In the genomic region with DNA sequence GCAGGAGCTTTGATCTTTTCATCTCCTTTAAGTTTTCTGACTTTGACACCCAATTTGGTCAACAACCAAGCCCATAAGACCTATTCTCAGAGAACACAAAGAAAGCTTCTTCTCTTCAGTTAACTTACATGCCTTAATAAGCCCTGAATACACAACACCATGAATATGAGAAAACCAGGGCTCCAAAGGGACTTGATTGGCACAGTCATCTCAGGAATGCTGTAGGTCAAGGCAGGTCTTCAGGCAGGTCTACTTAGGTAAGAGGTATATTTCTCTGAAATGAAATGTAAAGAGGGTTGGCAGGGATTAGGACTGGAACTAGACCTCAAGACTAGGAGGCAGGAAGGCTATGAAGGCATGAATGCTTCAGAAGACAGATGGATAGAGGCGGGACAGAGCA, we compare ENCODE assay signal across 1 cellular context.
TF ChIP-seq lines count a peak whose summit lies in the region.

No MANE protein-coding gene starts in this region.

TF ChIP-seq in GM23338, 12 proteins besides CTCF, POLR2A, EP300 and RAD21 (continued from another document):
- TF ChIP-seq, protein P1, sequence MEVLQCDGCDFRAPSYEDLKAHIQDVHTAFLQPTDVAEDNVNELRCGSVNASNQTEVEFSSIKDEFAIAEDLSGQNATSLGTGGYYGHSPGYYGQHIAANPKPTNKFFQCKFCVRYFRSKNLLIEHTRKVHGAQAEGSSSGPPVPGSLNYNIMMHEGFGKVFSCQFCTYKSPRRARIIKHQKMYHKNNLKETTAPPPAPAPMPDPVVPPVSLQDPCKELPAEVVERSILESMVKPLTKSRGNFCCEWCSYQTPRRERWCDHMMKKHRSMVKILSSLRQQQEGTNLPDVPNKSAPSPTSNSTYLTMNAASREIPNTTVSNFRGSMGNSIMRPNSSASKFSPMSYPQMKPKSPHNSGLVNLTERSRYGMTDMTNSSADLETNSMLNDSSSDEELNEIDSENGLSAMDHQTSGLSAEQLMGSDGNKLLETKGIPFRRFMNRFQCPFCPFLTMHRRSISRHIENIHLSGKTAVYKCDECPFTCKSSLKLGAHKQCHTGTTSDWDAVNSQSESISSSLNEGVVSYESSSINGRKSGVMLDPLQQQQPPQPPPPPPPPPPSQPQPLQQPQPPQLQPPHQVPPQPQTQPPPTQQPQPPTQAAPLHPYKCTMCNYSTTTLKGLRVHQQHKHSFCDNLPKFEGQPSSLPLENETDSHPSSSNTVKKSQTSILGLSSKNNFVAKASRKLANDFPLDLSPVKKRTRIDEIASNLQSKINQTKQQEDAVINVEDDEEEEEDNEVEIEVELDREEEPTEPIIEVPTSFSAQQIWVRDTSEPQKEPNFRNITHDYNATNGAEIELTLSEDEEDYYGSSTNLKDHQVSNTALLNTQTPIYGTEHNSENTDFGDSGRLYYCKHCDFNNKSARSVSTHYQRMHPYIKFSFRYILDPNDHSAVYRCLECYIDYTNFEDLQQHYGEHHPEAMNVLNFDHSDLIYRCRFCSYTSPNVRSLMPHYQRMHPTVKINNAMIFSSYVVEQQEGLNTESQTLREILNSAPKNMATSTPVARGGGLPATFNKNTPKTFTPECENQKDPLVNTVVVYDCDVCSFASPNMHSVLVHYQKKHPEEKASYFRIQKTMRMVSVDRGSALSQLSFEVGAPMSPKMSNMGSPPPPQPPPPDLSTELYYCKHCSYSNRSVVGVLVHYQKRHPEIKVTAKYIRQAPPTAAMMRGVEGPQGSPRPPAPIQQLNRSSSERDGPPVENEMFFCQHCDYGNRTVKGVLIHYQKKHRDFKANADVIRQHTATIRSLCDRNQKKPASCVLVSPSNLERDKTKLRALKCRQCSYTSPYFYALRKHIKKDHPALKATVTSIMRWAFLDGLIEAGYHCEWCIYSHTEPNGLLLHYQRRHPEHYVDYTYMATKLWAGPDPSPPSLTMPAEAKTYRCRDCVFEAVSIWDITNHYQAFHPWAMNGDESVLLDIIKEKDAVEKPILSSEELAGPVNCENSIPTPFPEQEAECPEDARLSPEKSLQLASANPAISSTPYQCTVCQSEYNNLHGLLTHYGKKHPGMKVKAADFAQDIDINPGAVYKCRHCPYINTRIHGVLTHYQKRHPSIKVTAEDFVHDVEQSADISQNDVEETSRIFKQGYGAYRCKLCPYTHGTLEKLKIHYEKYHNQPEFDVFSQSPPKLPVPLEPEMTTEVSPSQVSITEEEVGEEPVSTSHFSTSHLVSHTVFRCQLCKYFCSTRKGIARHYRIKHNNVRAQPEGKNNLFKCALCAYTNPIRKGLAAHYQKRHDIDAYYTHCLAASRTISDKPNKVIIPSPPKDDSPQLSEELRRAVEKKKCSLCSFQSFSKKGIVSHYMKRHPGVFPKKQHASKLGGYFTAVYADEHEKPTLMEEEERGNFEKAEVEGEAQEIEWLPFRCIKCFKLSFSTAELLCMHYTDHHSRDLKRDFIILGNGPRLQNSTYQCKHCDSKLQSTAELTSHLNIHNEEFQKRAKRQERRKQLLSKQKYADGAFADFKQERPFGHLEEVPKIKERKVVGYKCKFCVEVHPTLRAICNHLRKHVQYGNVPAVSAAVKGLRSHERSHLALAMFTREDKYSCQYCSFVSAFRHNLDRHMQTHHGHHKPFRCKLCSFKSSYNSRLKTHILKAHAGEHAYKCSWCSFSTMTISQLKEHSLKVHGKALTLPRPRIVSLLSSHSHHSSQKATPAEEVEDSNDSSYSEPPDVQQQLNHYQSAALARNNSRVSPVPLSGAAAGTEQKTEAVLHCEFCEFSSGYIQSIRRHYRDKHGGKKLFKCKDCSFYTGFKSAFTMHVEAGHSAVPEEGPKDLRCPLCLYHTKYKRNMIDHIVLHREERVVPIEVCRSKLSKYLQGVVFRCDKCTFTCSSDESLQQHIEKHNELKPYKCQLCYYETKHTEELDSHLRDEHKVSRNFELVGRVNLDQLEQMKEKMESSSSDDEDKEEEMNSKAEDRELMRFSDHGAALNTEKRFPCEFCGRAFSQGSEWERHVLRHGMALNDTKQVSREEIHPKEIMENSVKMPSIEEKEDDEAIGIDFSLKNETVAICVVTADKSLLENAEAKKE (CRISPR knock-in tag; IDR thresholded peaks at IDR 0.05): no peak
- TF ChIP-seq, protein P2, sequence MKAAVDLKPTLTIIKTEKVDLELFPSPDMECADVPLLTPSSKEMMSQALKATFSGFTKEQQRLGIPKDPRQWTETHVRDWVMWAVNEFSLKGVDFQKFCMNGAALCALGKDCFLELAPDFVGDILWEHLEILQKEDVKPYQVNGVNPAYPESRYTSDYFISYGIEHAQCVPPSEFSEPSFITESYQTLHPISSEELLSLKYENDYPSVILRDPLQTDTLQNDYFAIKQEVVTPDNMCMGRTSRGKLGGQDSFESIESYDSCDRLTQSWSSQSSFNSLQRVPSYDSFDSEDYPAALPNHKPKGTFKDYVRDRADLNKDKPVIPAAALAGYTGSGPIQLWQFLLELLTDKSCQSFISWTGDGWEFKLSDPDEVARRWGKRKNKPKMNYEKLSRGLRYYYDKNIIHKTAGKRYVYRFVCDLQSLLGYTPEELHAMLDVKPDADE (IDR thresholded peaks at IDR 0.05): no peak
